ENCODE assay signal across 6 cellular contexts in genomic region chr15:82507691-82508090, GRCh38. TPM values are rescaled to one million over a fixed set of nuclear protein-coding genes. Genes with fewer than 3 reads are reported as not detected.
DNase-seq lines count a peak whose midpoint lies in the region; ATAC-seq and TF ChIP-seq lines count a peak whose summit lies in the region.
"Not testable (repeated sequence)": the region's sequence is repeated elsewhere in the genome, so short reads cannot be mapped to it uniquely, and the experiment has no call there.

No MANE protein-coding gene starts in this region.

- H3K4ac ChIP-seq in IMR-90 (ENCODE audit: low read depth, low read length); mesendoderm (ENCODE audit: low read depth, low read length): not testable (repeated sequence)

- H4K20me1 ChIP-seq in IMR-90 (ENCODE audit: insufficient read depth, low read length): not testable (repeated sequence)

- CTCF ChIA-PET in IMR-90 (lab: Yijun Ruan, JAX); Panc1 (lab: Charles Lee): not testable (repeated sequence)

- not testable (repeated sequence) for H2AK9ac ChIP-seq in IMR-90 (replicated peaks; ENCODE audit: low read depth, low read length, poor library complexity)

- H3K14ac ChIP-seq in IMR-90 (replicated peaks; ENCODE audit: low read depth, low read length): not testable (repeated sequence)

- WGBS in IMR-90 (ENCODE audit: extremely low coverage in 2 of 2, insufficient read length in 1 of 2), 2 experiments: no CpG with 5 or more reads among the region's 4 CpGs
- no CpG with 5 or more reads among the region's 4 CpGs for WGBS in mesendoderm (ENCODE audit: extremely low coverage, insufficient coverage, low lambda C conversion rate)

- H2BK20ac ChIP-seq in IMR-90 (ENCODE audit: low read depth, low read length): not testable (repeated sequence)

- H3K27ac Mint-ChIP-seq in stimulated activated naive B cell treated with anti-CD40 and anti-IgM and Interleukin-4, amounts not matched to agents 10 μg/mL and 1 μg/mL and 100 μg/mL, for 72 hours: peak overlapping the region; percentile 1

- not testable (repeated sequence) for H3K9me3 Mint-ChIP-seq in stimulated activated naive B cell treated with anti-CD40 and anti-IgM and Interleukin-4, amounts not matched to agents 10 μg/mL and 1 μg/mL and 100 μg/mL, for 72 hours

- H3K4me3 Mint-ChIP-seq in stimulated activated naive B cell treated with anti-CD40 and anti-IgM and Interleukin-4, amounts not matched to agents 10 μg/mL and 1 μg/mL and 100 μg/mL, for 72 hours: not testable (repeated sequence)

- not testable (repeated sequence) for H2BK120ac ChIP-seq in IMR-90 (ENCODE audit: low read depth, low read length); mesendoderm (ENCODE audit: low read depth, low read length)

- not testable (repeated sequence) for H3K27ac ChIP-seq in IMR-90 (ENCODE audit: insufficient read depth, low read length); Panc1 (ENCODE audit: low read length); mesendoderm (ENCODE audit: low read depth, low read length)

- not testable (repeated sequence) for H3K9me3 ChIP-seq in IMR-90 (ENCODE audit: control insufficient read depth, insufficient read depth, low read length); Panc1 (ENCODE audit: control insufficient read depth, insufficient read depth, low read depth, low read length)

- H3K79me1 ChIP-seq in IMR-90 (ENCODE audit: low read depth in 1 of 2, low read length in 2 of 2); mesendoderm (ENCODE audit: low read length): not testable (repeated sequence)

- H3K4me1 ChIP-seq in IMR-90 (ENCODE audit: control insufficient read depth, insufficient read depth, low read length); Panc1 (ENCODE audit: control insufficient read depth, insufficient read depth, low read length); mesendoderm (ENCODE audit: control insufficient read depth, low read depth, low read length): not testable (repeated sequence)

- not testable (repeated sequence) for TF ChIP-seq RAD21 in IMR-90 (IDR thresholded peaks at IDR 0.05; ENCODE audit: low read length)

- H3K36me3 ChIP-seq in IMR-90 (ENCODE audit: control insufficient read depth, insufficient read depth, low read length); Panc1 (ENCODE audit: control insufficient read depth, insufficient read depth, low read length); mesendoderm (ENCODE audit: control insufficient read depth, insufficient read depth, low read length): not testable (repeated sequence)

- not testable (repeated sequence) for H3K4me2 ChIP-seq in IMR-90 (ENCODE audit: low read depth, low read length); mesendoderm (ENCODE audit: low read length)

- dilution Hi-C loops in IMR-90 (cut with HindIII; ENCODE audit: low sequenced_read_pairs, unreplicated experiment): not testable (repeated sequence)

- intact Hi-C loops in IMR-90 (cut with micrococcal nuclease); Panc1 (cut with micrococcal nuclease; ENCODE audit: unreplicated experiment): not testable (repeated sequence)

- not testable (repeated sequence) for H2BK15ac ChIP-seq in IMR-90 (ENCODE audit: low read depth, low read length); mesendoderm (replicated peaks; ENCODE audit: low read depth)

- H2BK5ac ChIP-seq in IMR-90 (ENCODE audit: low read depth, low read length, poor library complexity, severe bottlenecking); mesendoderm (ENCODE audit: low read length): not testable (repeated sequence)

- 0 out of 2 replicates have a peak overlapping the region, but pooled peaks have one; percentile 52 for H3K23ac ChIP-seq in IMR-90 (ENCODE audit: low read depth, low read length)
- not testable (repeated sequence) for H3K23ac ChIP-seq in mesendoderm (ENCODE audit: low read length)

- in situ Hi-C loops in IMR-90 (cut with MboI; ENCODE audit: low sequenced_read_pairs); Panc1 (cut with HindIII; ENCODE audit: low pct_unique_long_range_greater_than_20kb, low sequenced_read_pairs): not testable (repeated sequence)

- H4K91ac ChIP-seq in IMR-90 (ENCODE audit: insufficient read depth, low read depth, low read length): not testable (repeated sequence)

- TF ChIP-seq POLR2A in IMR-90 (IDR thresholded peaks at IDR 0.05; ENCODE audit: low read depth, low read length): not testable (repeated sequence)

- H3K27me3 ChIP-seq in IMR-90 (ENCODE audit: control insufficient read depth, insufficient read depth, low read length); Panc1 (ENCODE audit: control insufficient read depth, insufficient read depth, low read length); mesendoderm (ENCODE audit: insufficient read depth, low read length, poor library complexity): not testable (repeated sequence)

- ATAC-seq in IMR-90 (ENCODE audit: low read depth) (0 out of 2 replicates have a peak, but pooled peaks have one; percentile 4), Panc1 (peak; percentile 30; the same call in 1 of the 2 replicates)
- not testable (repeated sequence) for ATAC-seq in stimulated activated naive B cell treated with anti-CD40 and anti-IgM and Interleukin-4, amounts not matched to agents 10 μg/mL and 1 μg/mL and 100 μg/mL, for 72 hours (replicated peaks)

- H3K27me3 Mint-ChIP-seq in stimulated activated naive B cell treated with anti-CD40 and anti-IgM and Interleukin-4, amounts not matched to agents 10 μg/mL and 1 μg/mL and 100 μg/mL, for 72 hours: not testable (repeated sequence)

- TF ChIP-seq CTCF in IMR-90 (conservative IDR thresholded peaks at IDR 0.05; ENCODE audit: low read depth, low read length); Panc1 (IDR thresholded peaks at IDR 0.05): not testable (repeated sequence)

- not testable (repeated sequence) for BruUV-seq in IMR-90 (replicated peaks; lab: Mats Ljungman, UMichigan); Panc1 (replicated peaks; lab: Mats Ljungman, UMichigan)

- H2AFZ ChIP-seq in IMR-90 (replicated peaks; ENCODE audit: low read length, poor library complexity): not testable (repeated sequence)

- not testable (repeated sequence) for H3K4me3 ChIP-seq in IMR-90 (ENCODE audit: insufficient read depth, low read depth, low read length); Panc1 (ENCODE audit: low read depth in 2 of 2, low read length in 2 of 2); mesendoderm (ENCODE audit: low read length)

- not testable (repeated sequence) for H3K36me3 Mint-ChIP-seq in stimulated activated naive B cell treated with anti-CD40 and anti-IgM and Interleukin-4, amounts not matched to agents 10 μg/mL and 1 μg/mL and 100 μg/mL, for 72 hours

- DNase-seq in AG08396 (ENCODE audit: low spot score): peak; percentile 2
- DNase-seq in IMR-90; Panc1 (ENCODE audit: low read depth, low spot score); mesendoderm; stimulated activated naive B cell treated with anti-CD40 and anti-IgM and Interleukin-4, amounts not matched to agents 10 μg/mL and 1 μg/mL and 100 μg/mL, for 72 hours: not testable (repeated sequence)
- peak; percentile 26 for DNase-seq in islet precursor cell

- not testable (repeated sequence) for H4K5ac ChIP-seq in IMR-90 (ENCODE audit: low read depth, low read length); mesendoderm (ENCODE audit: low read length)

- POLR2A ChIA-PET in IMR-90 (lab: Charles Lee; ENCODE audit: unreplicated experiment); Panc1 (lab: Charles Lee): not testable (repeated sequence)

- not testable (repeated sequence) for H3K9ac ChIP-seq in IMR-90 (ENCODE audit: low read depth, low read length); mesendoderm (ENCODE audit: low read length)

- not testable (repeated sequence) for H3K9me1 ChIP-seq in IMR-90 (ENCODE audit: insufficient read depth, low read length)

- H3K18ac ChIP-seq in IMR-90 (ENCODE audit: low read depth, low read length); mesendoderm (ENCODE audit: low read length): not testable (repeated sequence)

- H2AK5ac ChIP-seq in IMR-90 (ENCODE audit: low read depth, low read length); mesendoderm (ENCODE audit: low read length): not testable (repeated sequence)

- not testable (repeated sequence) for H3K4me1 Mint-ChIP-seq in stimulated activated naive B cell treated with anti-CD40 and anti-IgM and Interleukin-4, amounts not matched to agents 10 μg/mL and 1 μg/mL and 100 μg/mL, for 72 hours

- not testable (repeated sequence) for H3K79me2 ChIP-seq in mesendoderm (ENCODE audit: control insufficient read depth, insufficient read depth, low read length)

- H3K56ac ChIP-seq in IMR-90 (ENCODE audit: extremely low read depth, insufficient read depth, low read length): not testable (repeated sequence)
- peak overlapping the region; percentile 17 for H3K56ac ChIP-seq in mesendoderm (ENCODE audit: low read length)

- H4K8ac ChIP-seq in IMR-90 (ENCODE audit: low read depth in 2 of 2, low read length in 2 of 2); mesendoderm (ENCODE audit: low read depth, low read length): not testable (repeated sequence)

RNA-seq across cellular contexts. Expression of gene RPS17, which starts 32.6 kb away (rescaled TPM):
- total RNA-seq in IMR-90 (2012; rRNA removed) (2,617 and 3,477 TPM in 2 replicates), Panc1 (2021; ENCODE audit: unreplicated experiment) (1,598 TPM)
- polyA plus RNA-seq in IMR-90 (2012; rRNA removed): 4,201 and 5,358 TPM in 2 replicates
- 3,823 and 3,949 TPM in 2 replicates for polyA plus RNA-seq in IMR-90 (2012; cell fraction: cytosol; rRNA removed)
- 543 and 2,209 TPM in 2 replicates for polyA plus RNA-seq in IMR-90 (2012; cell fraction: nucleus; rRNA removed; ENCODE audit: low replicate concordance)
- 1,239 TPM for polyA plus RNA-seq in Panc1 (2012; ENCODE audit: insufficient read length)
- 4,887 TPM for polyA plus RNA-seq in mesendoderm (2013, experiment 1 of 2)
- polyA plus RNA-seq in mesendoderm (2013, experiment 2 of 2): 4,912 TPM
